In genomic region chr6:21277601-21278043, GRCh38 we compare ENCODE assay signal across 1 cellular context.
TF ChIP-seq lines count a peak whose summit lies in the region.

No MANE protein-coding gene starts in this region.

TF ChIP-seq in WTC11, 78 proteins besides CTCF, POLR2A, EP300 and RAD21 (continued from another document):
- TF ChIP-seq AFF4 (CRISPR knock-in tag; IDR thresholded peaks at IDR 0.05; ENCODE audit: borderline replicate concordance) (no peak), ATF1 (CRISPR knock-in tag; IDR thresholded peaks at IDR 0.05) (no peak), NR1H2 (CRISPR knock-in tag; IDR thresholded peaks at IDR 0.05) (no peak), EMX1 (CRISPR knock-in tag; IDR thresholded peaks at IDR 0.05) (no peak)
